8 cellular contexts compared by ENCODE assay signal in the genomic region with DNA sequence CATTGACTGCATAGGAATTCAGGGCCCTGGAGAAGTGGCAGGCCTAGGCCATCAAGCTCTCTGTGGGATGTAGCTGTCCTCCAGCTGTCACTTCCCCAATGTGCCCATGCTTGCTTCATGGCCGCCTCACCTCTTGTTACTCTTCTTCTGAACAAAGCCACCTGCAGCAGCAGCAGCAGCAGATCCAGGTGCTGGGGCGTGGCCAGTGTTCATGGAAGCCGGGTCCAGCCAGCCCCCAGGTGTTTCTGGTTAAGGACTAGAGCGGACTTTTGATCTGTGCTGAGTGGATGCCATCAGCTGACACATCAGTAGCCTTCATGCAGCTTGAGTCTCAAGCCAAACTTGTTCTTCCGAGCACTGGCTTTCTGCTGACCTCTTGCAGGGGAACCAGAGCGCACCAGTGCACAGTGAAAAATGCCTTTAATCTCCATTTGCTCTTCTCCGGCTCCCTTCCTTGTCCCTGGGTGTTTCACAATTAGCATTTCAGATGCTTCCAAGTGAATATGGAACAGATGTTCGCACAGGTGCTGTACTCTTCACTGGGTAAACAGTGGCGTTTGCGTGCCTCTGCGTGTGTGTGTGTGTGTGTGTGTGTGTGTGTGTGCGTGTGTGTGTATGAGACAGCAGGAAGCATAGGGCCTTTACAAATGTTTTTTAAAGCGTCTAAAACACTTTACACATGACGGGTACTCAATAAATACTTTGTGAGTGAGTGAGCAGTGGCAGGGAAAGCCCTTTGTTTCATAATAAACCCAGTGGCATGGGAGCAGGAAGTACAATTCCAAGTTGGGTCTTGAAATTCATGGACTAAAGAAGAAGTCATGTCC. TPM values are rescaled to one million over a fixed set of nuclear protein-coding genes. Genes with fewer than 3 reads are reported as not detected.
DNase-seq lines count a peak whose midpoint lies in the region; ATAC-seq and TF ChIP-seq lines count a peak whose summit lies in the region.

No MANE protein-coding gene starts in this region.

- H2BK5ac ChIP-seq in neuronal stem cell (ENCODE audit: low read length): no peak overlapping the region

- H3K4me2 ChIP-seq in DND-41 (ENCODE audit: insufficient read depth, low read length) (no peak overlapping the region), neuronal stem cell (ENCODE audit: insufficient read depth, low read length, poor library complexity, severe bottlenecking) (no peak overlapping the region)

- H3K4ac ChIP-seq in neuronal stem cell (ENCODE audit: low read length): no peak overlapping the region

- no peaks in the 10 kb centered on the region; the same call in 1 of the 2 replicates for H4K20me1 ChIP-seq in DND-41 (ENCODE audit: insufficient read depth, low read length)

- H3K36me3 Mint-ChIP-seq in dendritic cell treated with granulocyte-macrophage colony-stimulating factor and Interleukin-4, amounts not matched to agents 40 ng/mL and 50 ng/mL, for 4 days (ENCODE audit: low read depth): peaks cover 84% of the 10 kb centered on the region
- peaks cover 74% of the 10 kb centered on the region for H3K36me3 Mint-ChIP-seq in activated T-cell treated with anti-CD3 and anti-CD28 coated beads, Interleukin-2, amount 50 U/mL, for 24 hours (ENCODE audit: low read depth)

- H3K4me1 Mint-ChIP-seq in dendritic cell treated with granulocyte-macrophage colony-stimulating factor and Interleukin-4, amounts not matched to agents 40 ng/mL and 50 ng/mL, for 4 days (ENCODE audit: low read depth): peaks cover 89% of the 10 kb centered on the region
- peaks cover 23% of the 10 kb centered on the region for H3K4me1 Mint-ChIP-seq in activated T-cell treated with anti-CD3 and anti-CD28 coated beads, Interleukin-2, amount 50 U/mL, for 24 hours (ENCODE audit: low read depth)

- no peak overlapping the region for H4K8ac ChIP-seq in neuronal stem cell (ENCODE audit: low read depth, low read length)

- peak overlapping the region; percentile 15 for H3K18ac ChIP-seq in neuronal stem cell (ENCODE audit: low read length)

- intact Hi-C loops in dendritic cell treated with granulocyte-macrophage colony-stimulating factor and Interleukin-4, amounts not matched to agents 40 ng/mL and 50 ng/mL, for 4 days (cut with micrococcal nuclease): no loop called here

- H3K27me3 Mint-ChIP-seq in dendritic cell treated with granulocyte-macrophage colony-stimulating factor and Interleukin-4, amounts not matched to agents 40 ng/mL and 50 ng/mL, for 4 days: no peaks in the 10 kb centered on the region
- no peaks in the 10 kb centered on the region for H3K27me3 Mint-ChIP-seq in activated T-cell treated with anti-CD3 and anti-CD28 coated beads, Interleukin-2, amount 50 U/mL, for 24 hours

- H3K9me3 ChIP-seq in DND-41 (ENCODE audit: insufficient read depth, low read length, severe bottlenecking) (no peaks in the 10 kb centered on the region), neuronal stem cell (replicated peaks in 1 of 2; ENCODE audit: control insufficient read depth in 2 of 2, insufficient read depth in 1 of 2, low read depth in 1 of 2, low read length in 2 of 2) (no peaks in the 10 kb centered on the region)

- no peaks in the 10 kb centered on the region for H3K9me3 Mint-ChIP-seq in dendritic cell treated with granulocyte-macrophage colony-stimulating factor and Interleukin-4, amounts not matched to agents 40 ng/mL and 50 ng/mL, for 4 days
- no peaks in the 10 kb centered on the region for H3K9me3 Mint-ChIP-seq in activated T-cell treated with anti-CD3 and anti-CD28 coated beads, Interleukin-2, amount 50 U/mL, for 24 hours

- ATAC-seq in DND-41 (ENCODE audit: insufficient read depth, low read depth): 0 out of 3 replicates have a peak, but pooled peaks have one; percentile 31
- no peak for ATAC-seq in GM19455 (IDR thresholded peaks at IDR 0.05; ENCODE audit: unreplicated experiment)
- no peak for ATAC-seq in GM18909 (IDR thresholded peaks at IDR 0.05; ENCODE audit: poor library complexity, unreplicated experiment)

- peak overlapping the region; percentile 78 for H3K27ac Mint-ChIP-seq in dendritic cell treated with granulocyte-macrophage colony-stimulating factor and Interleukin-4, amounts not matched to agents 40 ng/mL and 50 ng/mL, for 4 days
- no peak overlapping the region for H3K27ac Mint-ChIP-seq in activated T-cell treated with anti-CD3 and anti-CD28 coated beads, Interleukin-2, amount 50 U/mL, for 24 hours

- no peak for TF ChIP-seq CTCF in DND-41 (IDR thresholded peaks at IDR 0.05; ENCODE audit: borderline replicate concordance, extremely low read depth, low read length, poor library complexity, severe bottlenecking)

- H3K4me3 ChIP-seq in DND-41 (ENCODE audit: low read depth in 1 of 2, low read length in 2 of 2) (no peak overlapping the region), neuronal stem cell (ENCODE audit: low read length in 2 of 2) (no peak overlapping the region)

- H3K23ac ChIP-seq in neuronal stem cell (ENCODE audit: low read depth, low read length, poor library complexity): no peak overlapping the region

- H3K4me1 ChIP-seq in DND-41 (ENCODE audit: insufficient read depth, low read length) (no peaks in the 10 kb centered on the region), neuronal stem cell (ENCODE audit: control insufficient read depth in 2 of 2, insufficient read depth in 1 of 2, low read depth in 1 of 2, low read length in 2 of 2) (peaks cover 7 to 9% of the 10 kb centered on the region in 2 donors)

- H3K79me2 ChIP-seq in DND-41 (ENCODE audit: insufficient read depth, low read length): 0 out of 2 replicates have a peak, but pooled peaks cover 3% of the 10 kb centered on the region

- H4K91ac ChIP-seq in neuronal stem cell (ENCODE audit: low read depth, low read length, poor library complexity): no peak overlapping the region

- H2BK120ac ChIP-seq in neuronal stem cell (ENCODE audit: low read depth, low read length): no peak overlapping the region

- no CpG with 5 or more reads among the region's 14 CpGs for WGBS in neuronal stem cell (ENCODE audit: extremely low coverage in 2 of 2, insufficient read length in 2 of 2, insufficient replicate concordance in 1 of 2), 2 donors

- H2BK12ac ChIP-seq in neuronal stem cell (ENCODE audit: low read length): no peak overlapping the region

- peaks cover 55% of the 10 kb centered on the region for H3K36me3 ChIP-seq in DND-41 (ENCODE audit: insufficient read depth, low read length)
- no peaks in the 10 kb centered on the region for H3K36me3 ChIP-seq in neuronal stem cell (replicated peaks in 1 of 2; ENCODE audit: control insufficient read depth in 2 of 2, insufficient read depth in 2 of 2, low read length in 2 of 2)

- no peak overlapping the region for H2BK15ac ChIP-seq in neuronal stem cell (ENCODE audit: low read length)

- H3K27me3 ChIP-seq in DND-41 (ENCODE audit: insufficient read depth, low read length, poor library complexity) (no peaks in the 10 kb centered on the region), neuronal stem cell (ENCODE audit: control insufficient read depth in 3 of 3, insufficient read depth in 3 of 3, low read depth in 1 of 3, low read length in 3 of 3) (no peaks in the 10 kb centered on the region)

- no peak overlapping the region for H3K9ac ChIP-seq in DND-41 (ENCODE audit: low read depth, low read length)
- no peak overlapping the region for H3K9ac ChIP-seq in neuronal stem cell (ENCODE audit: low read depth, low read length, poor library complexity)

- H2AFZ ChIP-seq in DND-41 (ENCODE audit: low read depth, low read length): no peak overlapping the region
- H2AFZ ChIP-seq in neuronal stem cell (ENCODE audit: low read length): no peak overlapping the region

- no peaks in the 10 kb centered on the region for H3K79me1 ChIP-seq in neuronal stem cell (ENCODE audit: low read depth, low read length)

- H3K27ac ChIP-seq in DND-41 (ENCODE audit: low read length): peak overlapping the region; percentile 44; the same call in 1 of the 2 replicates
- no peak overlapping the region for H3K27ac ChIP-seq in neuronal stem cell (replicated peaks; ENCODE audit: low read length)

- no peak overlapping the region for H2AK5ac ChIP-seq in neuronal stem cell (ENCODE audit: low read depth, low read length)

- DNase-seq in DND-41 (no peak), NCI-H345 (lab: John Stamatoyannopoulos, UW) (peak; percentile 86), neuronal stem cell (ENCODE audit: low spot score) (no peak), LoVo (ENCODE audit: low spot score) (no peak)
- no peak for DNase-seq in activated T-cell treated with anti-CD3 and anti-CD28 coated beads, Interleukin-2, amount 50 U/mL, for 24 hours

- peak overlapping the region; percentile 13 for H3K4me3 Mint-ChIP-seq in dendritic cell treated with granulocyte-macrophage colony-stimulating factor and Interleukin-4, amounts not matched to agents 40 ng/mL and 50 ng/mL, for 4 days
- H3K4me3 Mint-ChIP-seq in activated T-cell treated with anti-CD3 and anti-CD28 coated beads, Interleukin-2, amount 50 U/mL, for 24 hours: no peak overlapping the region

- H3K14ac ChIP-seq in neuronal stem cell (ENCODE audit: low read length): no peak overlapping the region

RNA-seq across cellular contexts. Expression of gene TPCN1, which starts 20.1 kb away (rescaled TPM):
- polyA plus RNA-seq in neuronal stem cell (2013, experiment 1 of 2): 11.5 TPM
- 10.7 TPM for polyA plus RNA-seq in neuronal stem cell (2013, experiment 2 of 2)

RNA-seq across cellular contexts. Expression of gene RITA1, which starts 55.9 kb away (rescaled TPM):
- 14.5 TPM for polyA plus RNA-seq in neuronal stem cell (2013, experiment 1 of 2)
- polyA plus RNA-seq in neuronal stem cell (2013, experiment 2 of 2): 14.3 TPM

RNA-seq across cellular contexts. Expression of gene DDX54, which starts 56.1 kb away (rescaled TPM):
- 60.8 TPM for polyA plus RNA-seq in neuronal stem cell (2013, experiment 1 of 2)
- polyA plus RNA-seq in neuronal stem cell (2013, experiment 2 of 2): 59.6 TPM
